In the genomic region with DNA sequence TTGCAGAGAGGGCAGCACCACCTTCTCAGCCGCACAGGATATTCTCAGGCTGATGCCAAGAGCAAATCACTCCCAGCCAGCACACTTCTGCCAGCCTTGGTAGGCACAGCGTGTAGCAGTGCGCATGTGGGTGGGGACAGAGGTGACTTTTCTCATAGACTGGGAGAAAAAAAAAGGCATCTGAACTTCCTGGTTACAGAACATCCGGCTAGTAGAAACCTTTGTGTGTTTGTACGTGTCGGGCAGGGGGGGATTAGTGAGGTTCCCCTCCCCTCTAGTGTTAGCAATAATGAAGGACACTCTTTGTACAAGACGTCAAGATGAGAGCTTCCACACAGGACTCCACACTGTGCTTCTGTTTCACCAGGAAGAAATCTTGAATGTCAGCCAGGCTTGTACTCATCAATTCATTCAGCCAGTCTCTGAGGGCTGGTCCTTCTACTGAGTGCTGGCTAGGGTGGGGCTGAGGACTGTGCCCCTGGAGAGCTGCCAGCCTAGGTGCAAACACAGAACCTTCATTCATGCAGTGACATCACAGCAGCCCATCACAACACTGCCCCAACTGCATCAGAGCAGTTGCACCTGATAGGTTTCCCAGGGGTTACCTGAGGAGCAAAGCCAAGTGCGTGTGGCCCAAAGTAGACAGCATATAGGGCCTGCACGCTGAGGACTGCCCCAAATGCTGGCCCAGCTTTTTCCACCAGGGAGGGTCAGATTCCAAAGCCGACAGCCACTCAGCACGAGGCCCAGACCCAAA, we compare ENCODE assay signal across 1 cellular context.
A peak's percentile ranks its signal among the peaks of the same experiment; 100 is the strongest.
TF ChIP-seq lines count a peak whose summit lies in the region.

No MANE protein-coding gene starts in this region.

TF ChIP-seq in HepG2, 621 proteins besides CTCF, POLR2A, EP300 and RAD21 (continued from another document and continues in another):
- TF ChIP-seq XRCC5 (optimal IDR thresholded peaks at IDR 0.05; ENCODE audit: low read length), result peak; percentile 10
- TF ChIP-seq ZNF850 (CRISPR knock-in tag; conservative IDR thresholded peaks at IDR 0.05), result no peak
- TF ChIP-seq HOXD1 (CRISPR knock-in tag; IDR thresholded peaks at IDR 0.05), result no peak
- peak; percentile 68 for TF ChIP-seq TBX2 (CRISPR knock-in tag; IDR thresholded peaks at IDR 0.05; ENCODE audit: borderline replicate concordance)
- no peak for TF ChIP-seq EEA1 (CRISPR knock-in tag; IDR thresholded peaks at IDR 0.05; ENCODE audit: borderline replicate concordance)
- no peak for TF ChIP-seq ZNF256 (CRISPR knock-in tag; conservative IDR thresholded peaks at IDR 0.05)
- TF ChIP-seq MYC (CRISPR knock-in tag; IDR thresholded peaks at IDR 0.05; ENCODE audit: borderline replicate concordance), result 0 out of 2 replicates have a peak, but pooled peaks have one; percentile 18
- peak; percentile 48; the same call in 1 of the 2 replicates for TF ChIP-seq ELF4 (CRISPR knock-in tag; IDR thresholded peaks at IDR 0.05; ENCODE audit: borderline replicate concordance)
- TF ChIP-seq MNT (IDR thresholded peaks at IDR 0.05), result no peak
- TF ChIP-seq, protein P1, sequence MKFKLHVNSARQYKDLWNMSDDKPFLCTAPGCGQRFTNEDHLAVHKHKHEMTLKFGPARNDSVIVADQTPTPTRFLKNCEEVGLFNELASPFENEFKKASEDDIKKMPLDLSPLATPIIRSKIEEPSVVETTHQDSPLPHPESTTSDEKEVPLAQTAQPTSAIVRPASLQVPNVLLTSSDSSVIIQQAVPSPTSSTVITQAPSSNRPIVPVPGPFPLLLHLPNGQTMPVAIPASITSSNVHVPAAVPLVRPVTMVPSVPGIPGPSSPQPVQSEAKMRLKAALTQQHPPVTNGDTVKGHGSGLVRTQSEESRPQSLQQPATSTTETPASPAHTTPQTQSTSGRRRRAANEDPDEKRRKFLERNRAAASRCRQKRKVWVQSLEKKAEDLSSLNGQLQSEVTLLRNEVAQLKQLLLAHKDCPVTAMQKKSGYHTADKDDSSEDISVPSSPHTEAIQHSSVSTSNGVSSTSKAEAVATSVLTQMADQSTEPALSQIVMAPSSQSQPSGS (CRISPR knock-in tag; IDR thresholded peaks at IDR 0.05), result peak; percentile 26; the same call in 1 of the 2 replicates
- no peak for TF ChIP-seq HES4 (CRISPR knock-in tag; IDR thresholded peaks at IDR 0.05; ENCODE audit: borderline replicate concordance)
- peak; percentile 41; the same call in 1 of the 2 replicates for TF ChIP-seq YEATS4 (CRISPR knock-in tag; IDR thresholded peaks at IDR 0.05; ENCODE audit: borderline replicate concordance)
- TF ChIP-seq, protein P2, sequence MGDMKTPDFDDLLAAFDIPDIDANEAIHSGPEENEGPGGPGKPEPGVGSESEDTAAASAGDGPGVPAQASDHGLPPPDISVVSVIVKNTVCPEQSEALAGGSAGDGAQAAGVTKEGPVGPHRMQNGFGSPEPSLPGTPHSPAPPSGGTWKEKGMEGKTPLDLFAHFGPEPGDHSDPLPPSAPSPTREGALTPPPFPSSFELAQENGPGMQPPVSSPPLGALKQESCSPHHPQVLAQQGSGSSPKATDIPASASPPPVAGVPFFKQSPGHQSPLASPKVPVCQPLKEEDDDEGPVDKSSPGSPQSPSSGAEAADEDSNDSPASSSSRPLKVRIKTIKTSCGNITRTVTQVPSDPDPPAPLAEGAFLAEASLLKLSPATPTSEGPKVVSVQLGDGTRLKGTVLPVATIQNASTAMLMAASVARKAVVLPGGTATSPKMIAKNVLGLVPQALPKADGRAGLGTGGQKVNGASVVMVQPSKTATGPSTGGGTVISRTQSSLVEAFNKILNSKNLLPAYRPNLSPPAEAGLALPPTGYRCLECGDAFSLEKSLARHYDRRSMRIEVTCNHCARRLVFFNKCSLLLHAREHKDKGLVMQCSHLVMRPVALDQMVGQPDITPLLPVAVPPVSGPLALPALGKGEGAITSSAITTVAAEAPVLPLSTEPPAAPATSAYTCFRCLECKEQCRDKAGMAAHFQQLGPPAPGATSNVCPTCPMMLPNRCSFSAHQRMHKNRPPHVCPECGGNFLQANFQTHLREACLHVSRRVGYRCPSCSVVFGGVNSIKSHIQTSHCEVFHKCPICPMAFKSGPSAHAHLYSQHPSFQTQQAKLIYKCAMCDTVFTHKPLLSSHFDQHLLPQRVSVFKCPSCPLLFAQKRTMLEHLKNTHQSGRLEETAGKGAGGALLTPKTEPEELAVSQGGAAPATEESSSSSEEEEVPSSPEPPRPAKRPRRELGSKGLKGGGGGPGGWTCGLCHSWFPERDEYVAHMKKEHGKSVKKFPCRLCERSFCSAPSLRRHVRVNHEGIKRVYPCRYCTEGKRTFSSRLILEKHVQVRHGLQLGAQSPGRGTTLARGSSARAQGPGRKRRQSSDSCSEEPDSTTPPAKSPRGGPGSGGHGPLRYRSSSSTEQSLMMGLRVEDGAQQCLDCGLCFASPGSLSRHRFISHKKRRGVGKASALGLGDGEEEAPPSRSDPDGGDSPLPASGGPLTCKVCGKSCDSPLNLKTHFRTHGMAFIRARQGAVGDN (CRISPR knock-in tag; IDR thresholded peaks at IDR 0.05), result peak; percentile 80
- peak; percentile 52; the same call in 1 of the 2 replicates for TF ChIP-seq PITX1 (CRISPR knock-in tag; IDR thresholded peaks at IDR 0.05)
- TF ChIP-seq KAT8 (CRISPR knock-in tag; IDR thresholded peaks at IDR 0.05), result peak; percentile 30
- no peak for TF ChIP-seq ZEB1 (IDR thresholded peaks at IDR 0.05; ENCODE audit: insufficient replicate concordance, low read depth)
- peak; percentile 69 for TF ChIP-seq ELF1 (CRISPR knock-in tag; IDR thresholded peaks at IDR 0.05)
- TF ChIP-seq ZNF557 (CRISPR knock-in tag; IDR thresholded peaks at IDR 0.05), result no peak
- no peak; the same call in 1 of the 2 replicates for TF ChIP-seq SOX5 (CRISPR knock-in tag; IDR thresholded peaks at IDR 0.05; ENCODE audit: borderline replicate concordance)
- TF ChIP-seq IRF9 (CRISPR knock-in tag; IDR thresholded peaks at IDR 0.05; ENCODE audit: borderline replicate concordance), result 0 out of 2 replicates have a peak, but pooled peaks have one; percentile 48
- TF ChIP-seq FOXM1 (CRISPR knock-in tag; IDR thresholded peaks at IDR 0.05), result no peak
- no peak for TF ChIP-seq TOPORS (CRISPR knock-in tag; IDR thresholded peaks at IDR 0.05)
- TF ChIP-seq, protein P3, sequence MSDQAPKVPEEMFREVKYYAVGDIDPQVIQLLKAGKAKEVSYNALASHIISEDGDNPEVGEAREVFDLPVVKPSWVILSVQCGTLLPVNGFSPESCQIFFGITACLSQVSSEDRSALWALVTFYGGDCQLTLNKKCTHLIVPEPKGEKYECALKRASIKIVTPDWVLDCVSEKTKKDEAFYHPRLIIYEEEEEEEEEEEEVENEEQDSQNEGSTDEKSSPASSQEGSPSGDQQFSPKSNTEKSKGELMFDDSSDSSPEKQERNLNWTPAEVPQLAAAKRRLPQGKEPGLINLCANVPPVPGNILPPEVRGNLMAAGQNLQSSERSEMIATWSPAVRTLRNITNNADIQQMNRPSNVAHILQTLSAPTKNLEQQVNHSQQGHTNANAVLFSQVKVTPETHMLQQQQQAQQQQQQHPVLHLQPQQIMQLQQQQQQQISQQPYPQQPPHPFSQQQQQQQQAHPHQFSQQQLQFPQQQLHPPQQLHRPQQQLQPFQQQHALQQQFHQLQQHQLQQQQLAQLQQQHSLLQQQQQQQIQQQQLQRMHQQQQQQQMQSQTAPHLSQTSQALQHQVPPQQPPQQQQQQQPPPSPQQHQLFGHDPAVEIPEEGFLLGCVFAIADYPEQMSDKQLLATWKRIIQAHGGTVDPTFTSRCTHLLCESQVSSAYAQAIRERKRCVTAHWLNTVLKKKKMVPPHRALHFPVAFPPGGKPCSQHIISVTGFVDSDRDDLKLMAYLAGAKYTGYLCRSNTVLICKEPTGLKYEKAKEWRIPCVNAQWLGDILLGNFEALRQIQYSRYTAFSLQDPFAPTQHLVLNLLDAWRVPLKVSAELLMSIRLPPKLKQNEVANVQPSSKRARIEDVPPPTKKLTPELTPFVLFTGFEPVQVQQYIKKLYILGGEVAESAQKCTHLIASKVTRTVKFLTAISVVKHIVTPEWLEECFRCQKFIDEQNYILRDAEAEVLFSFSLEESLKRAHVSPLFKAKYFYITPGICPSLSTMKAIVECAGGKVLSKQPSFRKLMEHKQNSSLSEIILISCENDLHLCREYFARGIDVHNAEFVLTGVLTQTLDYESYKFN (CRISPR knock-in tag; conservative IDR thresholded peaks at IDR 0.05), result peak; percentile 54; the same call in 1 of the 2 replicates
- TF ChIP-seq MEF2D (CRISPR knock-in tag; IDR thresholded peaks at IDR 0.05), result 0 out of 2 replicates have a peak, but pooled peaks have one; percentile 23
- TF ChIP-seq, protein P4, sequence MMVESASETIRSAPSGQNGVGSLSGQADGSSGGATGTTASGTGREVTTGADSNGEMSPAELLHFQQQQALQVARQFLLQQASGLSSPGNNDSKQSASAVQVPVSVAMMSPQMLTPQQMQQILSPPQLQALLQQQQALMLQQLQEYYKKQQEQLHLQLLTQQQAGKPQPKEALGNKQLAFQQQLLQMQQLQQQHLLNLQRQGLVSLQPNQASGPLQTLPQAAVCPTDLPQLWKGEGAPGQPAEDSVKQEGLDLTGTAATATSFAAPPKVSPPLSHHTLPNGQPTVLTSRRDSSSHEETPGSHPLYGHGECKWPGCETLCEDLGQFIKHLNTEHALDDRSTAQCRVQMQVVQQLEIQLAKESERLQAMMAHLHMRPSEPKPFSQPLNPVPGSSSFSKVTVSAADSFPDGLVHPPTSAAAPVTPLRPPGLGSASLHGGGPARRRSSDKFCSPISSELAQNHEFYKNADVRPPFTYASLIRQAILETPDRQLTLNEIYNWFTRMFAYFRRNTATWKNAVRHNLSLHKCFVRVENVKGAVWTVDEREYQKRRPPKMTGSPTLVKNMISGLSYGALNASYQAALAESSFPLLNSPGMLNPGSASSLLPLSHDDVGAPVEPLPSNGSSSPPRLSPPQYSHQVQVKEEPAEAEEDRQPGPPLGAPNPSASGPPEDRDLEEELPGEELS (CRISPR knock-in tag; IDR thresholded peaks at IDR 0.05), result peak; percentile 31; the same call in 1 of the 2 replicates
- TF ChIP-seq PBX3 (CRISPR knock-in tag; IDR thresholded peaks at IDR 0.05; ENCODE audit: borderline replicate concordance), result no peak
- TF ChIP-seq GABPA (IDR thresholded peaks at IDR 0.05; ENCODE audit: low read depth, low read length), result no peak
- TF ChIP-seq GABPA (CRISPR knock-in tag; IDR thresholded peaks at IDR 0.05; ENCODE audit: low read depth), result peak; percentile 65
- no peak for TF ChIP-seq RFX1 (IDR thresholded peaks at IDR 0.05)
- TF ChIP-seq POLR2G (IDR thresholded peaks at IDR 0.05; ENCODE audit: low read depth, low read length), result peak; percentile 49; the same call in 1 of the 2 replicates
- no peak for TF ChIP-seq ZSCAN12 (CRISPR knock-in tag; IDR thresholded peaks at IDR 0.05)
- no peak for TF ChIP-seq MYNN (CRISPR knock-in tag; IDR thresholded peaks at IDR 0.05; ENCODE audit: low read depth)
- 0 out of 2 replicates have a peak, but pooled peaks have one; percentile 3 for TF ChIP-seq STAG1 (CRISPR knock-in tag; IDR thresholded peaks at IDR 0.05)
- no peak for TF ChIP-seq SOX6 (IDR thresholded peaks at IDR 0.05)
- peak; percentile 40; the same call in 1 of the 2 replicates for TF ChIP-seq SOX6 (CRISPR knock-in tag; IDR thresholded peaks at IDR 0.05)
- TF ChIP-seq, protein P5, sequence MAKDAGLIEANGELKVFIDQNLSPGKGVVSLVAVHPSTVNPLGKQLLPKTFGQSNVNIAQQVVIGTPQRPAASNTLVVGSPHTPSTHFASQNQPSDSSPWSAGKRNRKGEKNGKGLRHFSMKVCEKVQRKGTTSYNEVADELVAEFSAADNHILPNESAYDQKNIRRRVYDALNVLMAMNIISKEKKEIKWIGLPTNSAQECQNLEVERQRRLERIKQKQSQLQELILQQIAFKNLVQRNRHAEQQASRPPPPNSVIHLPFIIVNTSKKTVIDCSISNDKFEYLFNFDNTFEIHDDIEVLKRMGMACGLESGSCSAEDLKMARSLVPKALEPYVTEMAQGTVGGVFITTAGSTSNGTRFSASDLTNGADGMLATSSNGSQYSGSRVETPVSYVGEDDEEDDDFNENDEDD (CRISPR knock-in tag; IDR thresholded peaks at IDR 0.05; ENCODE audit: borderline replicate concordance), result no peak
- no peak for TF ChIP-seq YEATS2 (CRISPR knock-in tag; IDR thresholded peaks at IDR 0.05; ENCODE audit: borderline replicate concordance)
- no peak for TF ChIP-seq ZNF414 (CRISPR knock-in tag; IDR thresholded peaks at IDR 0.05)
- no peak for TF ChIP-seq ZNF431 (CRISPR knock-in tag; IDR thresholded peaks at IDR 0.05; ENCODE audit: borderline replicate concordance, low read depth)
- TF ChIP-seq NCOA2 (CRISPR knock-in tag; IDR thresholded peaks at IDR 0.05), result 0 out of 2 replicates have a peak, but pooled peaks have one; percentile 28
- TF ChIP-seq SOX13 (IDR thresholded peaks at IDR 0.05), result no peak
- 0 out of 4 replicates have a peak, but pooled peaks of 1 of the 2 experiments have one; percentile 10 for TF ChIP-seq SOX13 (CRISPR knock-in tag; conservative IDR thresholded peaks at IDR 0.05 in 1 of 2, IDR thresholded peaks at IDR 0.05 in 1 of 2)
- TF ChIP-seq ZNF468 (CRISPR knock-in tag; IDR thresholded peaks at IDR 0.05), result no peak
- peak; percentile 12; the same call in 1 of the 2 replicates for TF ChIP-seq ZNF614 (CRISPR knock-in tag; IDR thresholded peaks at IDR 0.05; ENCODE audit: borderline replicate concordance)
